In the genomic region with DNA sequence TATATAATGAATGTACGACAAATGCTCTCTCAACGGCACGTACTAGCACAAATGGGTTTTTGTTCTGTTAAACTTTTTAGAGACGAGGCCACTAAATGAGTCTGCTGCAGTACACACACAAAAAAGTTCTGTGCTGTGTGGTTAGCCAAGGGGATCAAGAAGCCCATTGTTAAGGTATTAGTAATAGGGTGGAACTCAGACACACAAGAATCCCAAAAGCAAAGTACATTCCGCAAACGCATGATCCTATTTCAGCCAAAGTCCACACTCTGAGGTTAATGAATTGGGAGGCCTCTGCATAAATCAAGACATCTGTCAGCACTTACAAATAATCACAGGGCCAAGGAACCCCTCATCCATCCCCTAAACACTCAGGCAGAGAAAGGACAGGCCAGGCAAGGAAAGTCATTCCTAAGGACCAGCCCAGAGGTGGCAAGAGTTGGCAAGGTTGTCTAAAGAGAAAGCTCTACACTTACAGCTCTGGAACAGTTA, we compare ENCODE assay signal across 1 cellular context.
A peak's percentile ranks its signal among the peaks of the same experiment; 100 is the strongest.
TF ChIP-seq lines count a peak whose summit lies in the region.

No MANE protein-coding gene starts in this region.

TF ChIP-seq in HepG2, 621 proteins besides CTCF, POLR2A, EP300 and RAD21 (continued from another document and continues in another):
- TF ChIP-seq, protein P1, sequence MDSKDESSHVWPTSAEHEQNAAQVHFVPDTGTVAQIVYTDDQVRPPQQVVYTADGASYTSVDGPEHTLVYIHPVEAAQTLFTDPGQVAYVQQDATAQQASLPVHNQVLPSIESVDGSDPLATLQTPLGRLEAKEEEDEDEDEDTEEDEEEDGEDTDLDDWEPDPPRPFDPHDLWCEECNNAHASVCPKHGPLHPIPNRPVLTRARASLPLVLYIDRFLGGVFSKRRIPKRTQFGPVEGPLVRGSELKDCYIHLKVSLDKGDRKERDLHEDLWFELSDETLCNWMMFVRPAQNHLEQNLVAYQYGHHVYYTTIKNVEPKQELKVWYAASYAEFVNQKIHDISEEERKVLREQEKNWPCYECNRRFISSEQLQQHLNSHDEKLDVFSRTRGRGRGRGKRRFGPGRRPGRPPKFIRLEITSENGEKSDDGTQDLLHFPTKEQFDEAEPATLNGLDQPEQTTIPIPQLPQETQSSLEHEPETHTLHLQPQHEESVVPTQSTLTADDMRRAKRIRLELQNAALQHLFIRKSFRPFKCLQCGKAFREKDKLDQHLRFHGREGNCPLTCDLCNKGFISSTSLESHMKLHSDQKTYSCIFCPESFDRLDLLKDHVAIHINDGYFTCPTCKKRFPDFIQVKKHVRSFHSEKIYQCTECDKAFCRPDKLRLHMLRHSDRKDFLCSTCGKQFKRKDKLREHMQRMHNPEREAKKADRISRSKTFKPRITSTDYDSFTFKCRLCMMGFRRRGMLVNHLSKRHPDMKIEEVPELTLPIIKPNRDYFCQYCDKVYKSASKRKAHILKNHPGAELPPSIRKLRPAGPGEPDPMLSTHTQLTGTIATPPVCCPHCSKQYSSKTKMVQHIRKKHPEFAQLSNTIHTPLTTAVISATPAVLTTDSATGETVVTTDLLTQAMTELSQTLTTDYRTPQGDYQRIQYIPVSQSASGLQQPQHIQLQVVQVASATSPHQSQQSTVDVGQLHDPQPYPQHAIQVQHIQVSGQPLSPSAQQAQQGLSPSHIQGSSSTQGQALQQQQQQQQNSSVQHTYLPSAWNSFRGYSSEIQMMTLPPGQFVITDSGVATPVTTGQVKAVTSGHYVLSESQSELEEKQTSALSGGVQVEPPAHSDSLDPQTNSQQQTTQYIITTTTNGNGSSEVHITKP (CRISPR knock-in tag; IDR thresholded peaks at IDR 0.05; ENCODE audit: low read depth): 0 out of 2 replicates have a peak, but pooled peaks have one; percentile 33
- TF ChIP-seq SOX13 (IDR thresholded peaks at IDR 0.05): peak; percentile 76
- peak in 1 of 2 experiments; percentile 93; a peak in 2 of 4 replicates for TF ChIP-seq SOX13 (CRISPR knock-in tag; conservative IDR thresholded peaks at IDR 0.05 in 1 of 2, IDR thresholded peaks at IDR 0.05 in 1 of 2)
- 0 out of 2 replicates have a peak, but pooled peaks have one; percentile 38 for TF ChIP-seq ZNF138 (CRISPR knock-in tag; IDR thresholded peaks at IDR 0.05; ENCODE audit: low read depth)
- TF ChIP-seq JARID2 (CRISPR knock-in tag; IDR thresholded peaks at IDR 0.05; ENCODE audit: insufficient replicate concordance): no peak
- TF ChIP-seq, protein P2, sequence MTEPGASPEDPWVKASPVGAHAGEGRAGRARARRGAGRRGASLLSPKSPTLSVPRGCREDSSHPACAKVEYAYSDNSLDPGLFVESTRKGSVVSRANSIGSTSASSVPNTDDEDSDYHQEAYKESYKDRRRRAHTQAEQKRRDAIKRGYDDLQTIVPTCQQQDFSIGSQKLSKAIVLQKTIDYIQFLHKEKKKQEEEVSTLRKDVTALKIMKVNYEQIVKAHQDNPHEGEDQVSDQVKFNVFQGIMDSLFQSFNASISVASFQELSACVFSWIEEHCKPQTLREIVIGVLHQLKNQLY (CRISPR knock-in tag; IDR thresholded peaks at IDR 0.05): peak; percentile 97
- no peak for TF ChIP-seq ADNP (CRISPR knock-in tag; IDR thresholded peaks at IDR 0.05)
- peak; percentile 68 for TF ChIP-seq PHF21A (CRISPR knock-in tag; IDR thresholded peaks at IDR 0.05)
- peak; percentile 38; the same call in 1 of the 2 replicates for TF ChIP-seq FOXA3 (CRISPR knock-in tag; IDR thresholded peaks at IDR 0.05)
- peak; percentile 47; the same call in 1 of the 2 replicates for TF ChIP-seq ZBTB20 (CRISPR knock-in tag; IDR thresholded peaks at IDR 0.05; ENCODE audit: borderline replicate concordance, low read depth)
- 0 out of 2 replicates have a peak, but pooled peaks have one; percentile 33 for TF ChIP-seq ZKSCAN8 (CRISPR knock-in tag; IDR thresholded peaks at IDR 0.05; ENCODE audit: borderline replicate concordance)
- no peak for TF ChIP-seq FOXA1 (IDR thresholded peaks at IDR 0.05)
- peak; percentile 59; the same call in 1 of the 2 replicates for TF ChIP-seq FOXA1 (CRISPR knock-in tag; IDR thresholded peaks at IDR 0.05)
- TF ChIP-seq HMG20A (CRISPR knock-in tag; IDR thresholded peaks at IDR 0.05; ENCODE audit: borderline replicate concordance): peak; percentile 77
- peak; percentile 21; the same call in 1 of the 2 replicates for TF ChIP-seq ZNF331 (CRISPR knock-in tag; IDR thresholded peaks at IDR 0.05)
- TF ChIP-seq MED1 (CRISPR knock-in tag; IDR thresholded peaks at IDR 0.05): peak; percentile 39; the same call in 1 of the 2 replicates
- TF ChIP-seq TOPORS (CRISPR knock-in tag; IDR thresholded peaks at IDR 0.05): no peak
- TF ChIP-seq ARNT (IDR thresholded peaks at IDR 0.05): no peak
- TF ChIP-seq, protein P3, sequence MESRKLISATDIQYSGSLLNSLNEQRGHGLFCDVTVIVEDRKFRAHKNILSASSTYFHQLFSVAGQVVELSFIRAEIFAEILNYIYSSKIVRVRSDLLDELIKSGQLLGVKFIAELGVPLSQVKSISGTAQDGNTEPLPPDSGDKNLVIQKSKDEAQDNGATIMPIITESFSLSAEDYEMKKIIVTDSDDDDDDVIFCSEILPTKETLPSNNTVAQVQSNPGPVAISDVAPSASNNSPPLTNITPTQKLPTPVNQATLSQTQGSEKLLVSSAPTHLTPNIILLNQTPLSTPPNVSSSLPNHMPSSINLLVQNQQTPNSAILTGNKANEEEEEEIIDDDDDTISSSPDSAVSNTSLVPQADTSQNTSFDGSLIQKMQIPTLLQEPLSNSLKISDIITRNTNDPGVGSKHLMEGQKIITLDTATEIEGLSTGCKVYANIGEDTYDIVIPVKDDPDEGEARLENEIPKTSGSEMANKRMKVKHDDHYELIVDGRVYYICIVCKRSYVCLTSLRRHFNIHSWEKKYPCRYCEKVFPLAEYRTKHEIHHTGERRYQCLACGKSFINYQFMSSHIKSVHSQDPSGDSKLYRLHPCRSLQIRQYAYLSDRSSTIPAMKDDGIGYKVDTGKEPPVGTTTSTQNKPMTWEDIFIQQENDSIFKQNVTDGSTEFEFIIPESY (CRISPR knock-in tag; IDR thresholded peaks at IDR 0.05): 0 out of 2 replicates have a peak, but pooled peaks have one; percentile 27
- peak; percentile 78 for TF ChIP-seq PITX1 (CRISPR knock-in tag; IDR thresholded peaks at IDR 0.05)
- TF ChIP-seq, protein P4, sequence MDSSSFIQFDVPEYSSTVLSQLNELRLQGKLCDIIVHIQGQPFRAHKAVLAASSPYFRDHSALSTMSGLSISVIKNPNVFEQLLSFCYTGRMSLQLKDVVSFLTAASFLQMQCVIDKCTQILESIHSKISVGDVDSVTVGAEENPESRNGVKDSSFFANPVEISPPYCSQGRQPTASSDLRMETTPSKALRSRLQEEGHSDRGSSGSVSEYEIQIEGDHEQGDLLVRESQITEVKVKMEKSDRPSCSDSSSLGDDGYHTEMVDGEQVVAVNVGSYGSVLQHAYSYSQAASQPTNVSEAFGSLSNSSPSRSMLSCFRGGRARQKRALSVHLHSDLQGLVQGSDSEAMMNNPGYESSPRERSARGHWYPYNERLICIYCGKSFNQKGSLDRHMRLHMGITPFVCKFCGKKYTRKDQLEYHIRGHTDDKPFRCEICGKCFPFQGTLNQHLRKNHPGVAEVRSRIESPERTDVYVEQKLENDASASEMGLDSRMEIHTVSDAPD (CRISPR knock-in tag; IDR thresholded peaks at IDR 0.05): peak; percentile 56; the same call in 1 of the 2 replicates
- TF ChIP-seq TCF7 (IDR thresholded peaks at IDR 0.05; ENCODE audit: low read depth): peak; percentile 61
- 0 out of 2 replicates have a peak, but pooled peaks have one; percentile 7 for TF ChIP-seq ZNF3 (CRISPR knock-in tag; IDR thresholded peaks at IDR 0.05)
- TF ChIP-seq XRCC5 (optimal IDR thresholded peaks at IDR 0.05; ENCODE audit: low read length): peak; percentile 36
- TF ChIP-seq TBX2 (CRISPR knock-in tag; IDR thresholded peaks at IDR 0.05; ENCODE audit: borderline replicate concordance): peak; percentile 83
- TF ChIP-seq REXO4 (CRISPR knock-in tag; IDR thresholded peaks at IDR 0.05; ENCODE audit: borderline replicate concordance): no peak
- TF ChIP-seq JUNB (CRISPR knock-in tag; IDR thresholded peaks at IDR 0.05; ENCODE audit: borderline replicate concordance): peak; percentile 34; the same call in 1 of the 2 replicates
- peak; percentile 35; the same call in 1 of the 2 replicates for TF ChIP-seq BCL6 (CRISPR knock-in tag; IDR thresholded peaks at IDR 0.05)
- TF ChIP-seq, protein P5, sequence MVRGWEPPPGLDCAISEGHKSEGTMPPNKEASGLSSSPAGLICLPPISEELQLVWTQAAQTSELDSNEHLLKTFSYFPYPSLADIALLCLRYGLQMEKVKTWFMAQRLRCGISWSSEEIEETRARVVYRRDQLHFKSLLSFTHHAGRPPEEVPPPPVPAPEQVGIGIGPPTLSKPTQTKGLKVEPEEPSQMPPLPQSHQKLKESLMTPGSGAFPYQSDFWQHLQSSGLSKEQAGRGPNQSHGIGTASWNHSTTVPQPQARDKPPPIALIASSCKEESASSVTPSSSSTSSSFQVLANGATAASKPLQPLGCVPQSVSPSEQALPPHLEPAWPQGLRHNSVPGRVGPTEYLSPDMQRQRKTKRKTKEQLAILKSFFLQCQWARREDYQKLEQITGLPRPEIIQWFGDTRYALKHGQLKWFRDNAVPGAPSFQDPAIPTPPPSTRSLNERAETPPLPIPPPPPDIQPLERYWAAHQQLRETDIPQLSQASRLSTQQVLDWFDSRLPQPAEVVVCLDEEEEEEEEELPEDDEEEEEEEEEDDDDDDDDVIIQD (CRISPR knock-in tag; IDR thresholded peaks at IDR 0.05; ENCODE audit: low read depth): peak; percentile 13; the same call in 1 of the 2 replicates
- TF ChIP-seq, protein P6, sequence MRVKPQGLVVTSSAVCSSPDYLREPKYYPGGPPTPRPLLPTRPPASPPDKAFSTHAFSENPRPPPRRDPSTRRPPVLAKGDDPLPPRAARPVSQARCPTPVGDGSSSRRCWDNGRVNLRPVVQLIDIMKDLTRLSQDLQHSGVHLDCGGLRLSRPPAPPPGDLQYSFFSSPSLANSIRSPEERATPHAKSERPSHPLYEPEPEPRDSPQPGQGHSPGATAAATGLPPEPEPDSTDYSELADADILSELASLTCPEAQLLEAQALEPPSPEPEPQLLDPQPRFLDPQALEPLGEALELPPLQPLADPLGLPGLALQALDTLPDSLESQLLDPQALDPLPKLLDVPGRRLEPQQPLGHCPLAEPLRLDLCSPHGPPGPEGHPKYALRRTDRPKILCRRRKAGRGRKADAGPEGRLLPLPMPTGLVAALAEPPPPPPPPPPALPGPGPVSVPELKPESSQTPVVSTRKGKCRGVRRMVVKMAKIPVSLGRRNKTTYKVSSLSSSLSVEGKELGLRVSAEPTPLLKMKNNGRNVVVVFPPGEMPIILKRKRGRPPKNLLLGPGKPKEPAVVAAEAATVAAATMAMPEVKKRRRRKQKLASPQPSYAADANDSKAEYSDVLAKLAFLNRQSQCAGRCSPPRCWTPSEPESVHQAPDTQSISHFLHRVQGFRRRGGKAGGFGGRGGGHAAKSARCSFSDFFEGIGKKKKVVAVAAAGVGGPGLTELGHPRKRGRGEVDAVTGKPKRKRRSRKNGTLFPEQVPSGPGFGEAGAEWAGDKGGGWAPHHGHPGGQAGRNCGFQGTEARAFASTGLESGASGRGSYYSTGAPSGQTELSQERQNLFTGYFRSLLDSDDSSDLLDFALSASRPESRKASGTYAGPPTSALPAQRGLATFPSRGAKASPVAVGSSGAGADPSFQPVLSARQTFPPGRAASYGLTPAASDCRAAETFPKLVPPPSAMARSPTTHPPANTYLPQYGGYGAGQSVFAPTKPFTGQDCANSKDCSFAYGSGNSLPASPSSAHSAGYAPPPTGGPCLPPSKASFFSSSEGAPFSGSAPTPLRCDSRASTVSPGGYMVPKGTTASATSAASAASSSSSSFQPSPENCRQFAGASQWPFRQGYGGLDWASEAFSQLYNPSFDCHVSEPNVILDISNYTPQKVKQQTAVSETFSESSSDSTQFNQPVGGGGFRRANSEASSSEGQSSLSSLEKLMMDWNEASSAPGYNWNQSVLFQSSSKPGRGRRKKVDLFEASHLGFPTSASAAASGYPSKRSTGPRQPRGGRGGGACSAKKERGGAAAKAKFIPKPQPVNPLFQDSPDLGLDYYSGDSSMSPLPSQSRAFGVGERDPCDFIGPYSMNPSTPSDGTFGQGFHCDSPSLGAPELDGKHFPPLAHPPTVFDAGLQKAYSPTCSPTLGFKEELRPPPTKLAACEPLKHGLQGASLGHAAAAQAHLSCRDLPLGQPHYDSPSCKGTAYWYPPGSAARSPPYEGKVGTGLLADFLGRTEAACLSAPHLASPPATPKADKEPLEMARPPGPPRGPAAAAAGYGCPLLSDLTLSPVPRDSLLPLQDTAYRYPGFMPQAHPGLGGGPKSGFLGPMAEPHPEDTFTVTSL (CRISPR knock-in tag; IDR thresholded peaks at IDR 0.05; ENCODE audit: borderline replicate concordance): peak; percentile 72
- TF ChIP-seq POGZ (CRISPR knock-in tag; IDR thresholded peaks at IDR 0.05): peak; percentile 30; the same call in 1 of the 2 replicates
- TF ChIP-seq ZNF124 (CRISPR knock-in tag; IDR thresholded peaks at IDR 0.05): 0 out of 2 replicates have a peak, but pooled peaks have one; percentile 37
- 0 out of 2 replicates have a peak, but pooled peaks have one; percentile 60 for TF ChIP-seq RCOR2 (CRISPR knock-in tag; IDR thresholded peaks at IDR 0.05)
- TF ChIP-seq SSRP1 (CRISPR knock-in tag; IDR thresholded peaks at IDR 0.05): no peak
